ENCODE assay signal across 25 cellular contexts in genomic region chr16:51888021-51888420, GRCh38.
DNase-seq lines count a peak whose midpoint lies in the region; ATAC-seq and TF ChIP-seq lines count a peak whose summit lies in the region.
"Had no signal": no experiment of that assay in that cellular context is flagged by ENCODE, and none has a peak within 500 bp of the region (broad histone marks: within the 10 kb centered on the region; RNA-seq: fewer than 3 reads in every experiment).

No MANE protein-coding gene starts in this region.

- H3K27ac Mint-ChIP-seq in HFFc6 = peak overlapping the region; percentile 64
- H3K27ac Mint-ChIP-seq: activated B cell treated with CpG ODN at 0.5 μM for 24 hours; activated CD8-positive, alpha-beta memory T cell treated with anti-CD3 and anti-CD28 coated beads, Interleukin-2, amount 10 ng/mL, durations not matched to agents 7 days and 5 days; natural killer cell had no signal

- no peaks in the 10 kb centered on the region for H3K27me3 ChIP-seq in foreskin keratinocyte
- H3K27me3 ChIP-seq: BLaER1, colonic mucosa, SJSA1 had no signal

- peak overlapping the region; percentile 55 for H3K27ac ChIP-seq in foreskin keratinocyte
- H3K27ac ChIP-seq: BLaER1, colonic mucosa, HL-60, SJSA1 had no signal

- no peaks in the 10 kb centered on the region for H3K36me3 Mint-ChIP-seq in HFFc6 (ENCODE audit: low read depth)
- H3K36me3 Mint-ChIP-seq: activated CD8-positive, alpha-beta memory T cell treated with anti-CD3 and anti-CD28 coated beads, Interleukin-2, amount 10 ng/mL, durations not matched to agents 7 days and 5 days; natural killer cell had no signal

- peak; percentile 17 for DNase-seq in AG08395 (ENCODE audit: low spot score)
- DNase-seq in HFFc6 = peak; percentile 67
- peak; percentile 27 for DNase-seq in choroid plexus epithelial cell (ENCODE audit: low read depth)
- DNase-seq in foreskin keratinocyte = peak; percentile 61 to 87
- no peak for DNase-seq in RKO (ENCODE audit: low spot score)
- DNase-seq in GM20000 (ENCODE audit: low spot score) = no peak
- no peak for DNase-seq in iPS-NIHi11 (ENCODE audit: low spot score)
- DNase-seq: 8988T; activated B cell treated with CpG ODN at 0.5 μM for 24 hours; activated CD8-positive, alpha-beta memory T cell treated with anti-CD3 and anti-CD28 coated beads, Interleukin-2, amount 10 ng/mL, durations not matched to agents 7 days and 5 days; activated naive CD4-positive, alpha-beta T cell; activated T-cell treated with anti-CD3 and anti-CD28 coated beads, Interleukin-2, amount 50 U/mL, for 48 hours; Caco-2; colonic mucosa; effector memory CD4-positive, alpha-beta T cell; natural killer cell; NCI-H1694; NK-92 treated with Interleukin-12 subunit alpha and Interleukin-12 subunit beta, amount 100 ng/mL, for 24 hours; stimulated activated naive CD4-positive, alpha-beta T cell treated with Interleukin-2 at 50 U/mL for 16 hours had no signal

- no peaks in the 10 kb centered on the region for H3K9me3 Mint-ChIP-seq in HFFc6

- H3K27me3 Mint-ChIP-seq in HFFc6 (ENCODE audit: insufficient read depth) = no peaks in the 10 kb centered on the region
- H3K27me3 Mint-ChIP-seq: activated B cell treated with CpG ODN at 0.5 μM for 24 hours; activated CD8-positive, alpha-beta memory T cell treated with anti-CD3 and anti-CD28 coated beads, Interleukin-2, amount 10 ng/mL, durations not matched to agents 7 days and 5 days had no signal

- peak; percentile 93 for ATAC-seq in foreskin keratinocyte
- no peak for ATAC-seq in HG03342 (IDR thresholded peaks at IDR 0.05; ENCODE audit: unreplicated experiment)
- ATAC-seq: activated CD8-positive, alpha-beta memory T cell treated with anti-CD3 and anti-CD28 coated beads, Interleukin-2, amount 10 ng/mL, durations not matched to agents 7 days and 5 days; HCT116; natural killer cell; Panc1 had no signal

- TF ChIP-seq CTCF in HFFc6 (IDR thresholded peaks at IDR 0.05) (no peak), choroid plexus epithelial cell (conservative IDR thresholded peaks at IDR 0.05; ENCODE audit: low read depth, low read length) (no peak), foreskin keratinocyte (conservative IDR thresholded peaks at IDR 0.05) (no peak), GM20000 (IDR thresholded peaks at IDR 0.05; ENCODE audit: extremely low read depth, missing control alignments) (no peak)

- H3K4me1 Mint-ChIP-seq in HFFc6 (ENCODE audit: low read depth) = peaks cover 34% of the 10 kb centered on the region
- H3K4me1 Mint-ChIP-seq: activated B cell treated with CpG ODN at 0.5 μM for 24 hours; activated CD8-positive, alpha-beta memory T cell treated with anti-CD3 and anti-CD28 coated beads, Interleukin-2, amount 10 ng/mL, durations not matched to agents 7 days and 5 days; natural killer cell had no signal

- H3K4me3 ChIP-seq in choroid plexus epithelial cell (ENCODE audit: low read depth, low read length) = no peak overlapping the region
- H3K4me3 ChIP-seq: BLaER1, colonic mucosa, SJSA1 had no signal

- peaks cover 8% of the 10 kb centered on the region for H3K4me1 ChIP-seq in foreskin keratinocyte
- H3K4me1 ChIP-seq: BLaER1, Caco-2, colonic mucosa had no signal

- no peak overlapping the region for H3K4me3 Mint-ChIP-seq in HFFc6
- H3K4me3 Mint-ChIP-seq: activated B cell treated with CpG ODN at 0.5 μM for 24 hours; activated CD8-positive, alpha-beta memory T cell treated with anti-CD3 and anti-CD28 coated beads, Interleukin-2, amount 10 ng/mL, durations not matched to agents 7 days and 5 days; natural killer cell had no signal

Comparison
In these comparisons a context has a peak if more than half of its experiments do, and no peak if none do; other contexts are left out.
1. DNase-seq: peak in AG08395 (single experiment), HFFc6 (single experiment), choroid plexus epithelial cell (single experiment) and foreskin keratinocyte (2 of 2); none in RKO (single experiment), GM20000 (single experiment) and iPS-NIHi11 (single experiment).